9 cellular contexts compared by ENCODE assay signal in genomic region chr10:14736600-14737081, GRCh38. TPM values are rescaled to one million over a fixed set of nuclear protein-coding genes. Genes with fewer than 3 reads are reported as not detected.
DNase-seq lines count a peak whose midpoint lies in the region; ATAC-seq and TF ChIP-seq lines count a peak whose summit lies in the region.
"Had no signal": no experiment of that assay in that cellular context is flagged by ENCODE, and none has a peak within 500 bp of the region (broad histone marks: within the 10 kb centered on the region; RNA-seq: fewer than 3 reads in every experiment).

No MANE protein-coding gene starts in this region.

- no peaks in the 10 kb centered on the region for H3K4me1 ChIP-seq in mesendoderm (ENCODE audit: control insufficient read depth, low read depth, low read length)
- peaks cover 17% of the 10 kb centered on the region for H3K4me1 ChIP-seq in upper lobe of right lung

- no peak overlapping the region for H4K5ac ChIP-seq in mesendoderm (ENCODE audit: low read length)

- H3K4me3 ChIP-seq in mesendoderm (ENCODE audit: low read length) (no peak overlapping the region), upper lobe of right lung (no peak overlapping the region)

- no peaks in the 10 kb centered on the region for H3K79me2 ChIP-seq in mesendoderm (ENCODE audit: control insufficient read depth, insufficient read depth, low read length)

- H3K79me1 ChIP-seq in mesendoderm (ENCODE audit: low read length): no peaks in the 10 kb centered on the region

- H3K27ac ChIP-seq in mesendoderm (ENCODE audit: low read depth, low read length) (no peak overlapping the region), upper lobe of right lung (peak overlapping the region; percentile 70)
- H3K27ac ChIP-seq: 22Rv1 had no signal

- ATAC-seq in upper lobe of right lung (peak; percentile 71), HG03342 (IDR thresholded peaks at IDR 0.05; ENCODE audit: unreplicated experiment) (no peak), GM21576 (IDR thresholded peaks at IDR 0.05; ENCODE audit: unreplicated experiment) (no peak)

- no peaks in the 10 kb centered on the region for H3K9me3 ChIP-seq in upper lobe of right lung

- no peak overlapping the region for H3K18ac ChIP-seq in mesendoderm (ENCODE audit: low read length)

- H3K23ac ChIP-seq in mesendoderm (ENCODE audit: low read length): no peak overlapping the region

- no peak overlapping the region for H2BK5ac ChIP-seq in mesendoderm (ENCODE audit: low read length)

- no peak for TF ChIP-seq CTCF in upper lobe of right lung (IDR thresholded peaks at IDR 0.05)

- H2BK120ac ChIP-seq in mesendoderm (ENCODE audit: low read depth, low read length): no peak overlapping the region

- H3K9ac ChIP-seq in mesendoderm (ENCODE audit: low read length): no peak overlapping the region

- DNase-seq in SIG-M5 treated with dmso at 0.1 percent for 504 hours (lab: John Stamatoyannopoulos, UW; ENCODE audit: unreplicated experiment) (peak; percentile 39), SIG-M5 (lab: John Stamatoyannopoulos, UW) (no peak), cerebellar cortex (ENCODE audit: low spot score) (peak; percentile 74), mesendoderm (peak; percentile 37), upper lobe of right lung (no peak), GOT3 (lab: John Stamatoyannopoulos, UW) (no peak)

- H2AK5ac ChIP-seq in mesendoderm (ENCODE audit: low read length): no peak overlapping the region

- no peak overlapping the region for H3K56ac ChIP-seq in mesendoderm (ENCODE audit: low read length)

- no peak overlapping the region for H2BK15ac ChIP-seq in mesendoderm (replicated peaks; ENCODE audit: low read depth)

- H3K4me2 ChIP-seq in mesendoderm (ENCODE audit: low read length): no peak overlapping the region

- no peak overlapping the region for H4K8ac ChIP-seq in mesendoderm (ENCODE audit: low read depth, low read length)

- H3K36me3 ChIP-seq in mesendoderm (ENCODE audit: control insufficient read depth, insufficient read depth, low read length): no peaks in the 10 kb centered on the region
- H3K36me3 ChIP-seq in upper lobe of right lung: no peaks in the 10 kb centered on the region

- intact Hi-C loops in upper lobe of right lung (cut with DNase I): no loop called here

- no CpG with 5 or more reads among the region's 4 CpGs for WGBS in mesendoderm (ENCODE audit: extremely low coverage, insufficient coverage, low lambda C conversion rate)

- H3K27me3 ChIP-seq in mesendoderm (ENCODE audit: insufficient read depth, low read length, poor library complexity) (no peaks in the 10 kb centered on the region), upper lobe of right lung (no peaks in the 10 kb centered on the region)

- H3K4ac ChIP-seq in mesendoderm (ENCODE audit: low read depth, low read length): no peak overlapping the region

RNA-seq across cellular contexts. Expression of gene FAM107B, which starts 38.1 kb away (rescaled TPM):
- 38.5 TPM for polyA plus RNA-seq in mesendoderm (2013, experiment 1 of 2)
- polyA plus RNA-seq in mesendoderm (2013, experiment 2 of 2): 36.3 TPM
- 86.2 TPM for total RNA-seq in upper lobe of right lung

Comparison
In these comparisons a context has a peak if more than half of its experiments do, and no peak if none do; other contexts are left out.
1. DNase-seq: peak in SIG-M5 treated with dmso at 0.1 percent for 504 hours (single experiment), cerebellar cortex (single experiment) and mesendoderm (single experiment); none in SIG-M5 (single experiment), upper lobe of right lung (single experiment) and GOT3 (single experiment).